1 cellular context compared by ENCODE assay signal in the genomic region with DNA sequence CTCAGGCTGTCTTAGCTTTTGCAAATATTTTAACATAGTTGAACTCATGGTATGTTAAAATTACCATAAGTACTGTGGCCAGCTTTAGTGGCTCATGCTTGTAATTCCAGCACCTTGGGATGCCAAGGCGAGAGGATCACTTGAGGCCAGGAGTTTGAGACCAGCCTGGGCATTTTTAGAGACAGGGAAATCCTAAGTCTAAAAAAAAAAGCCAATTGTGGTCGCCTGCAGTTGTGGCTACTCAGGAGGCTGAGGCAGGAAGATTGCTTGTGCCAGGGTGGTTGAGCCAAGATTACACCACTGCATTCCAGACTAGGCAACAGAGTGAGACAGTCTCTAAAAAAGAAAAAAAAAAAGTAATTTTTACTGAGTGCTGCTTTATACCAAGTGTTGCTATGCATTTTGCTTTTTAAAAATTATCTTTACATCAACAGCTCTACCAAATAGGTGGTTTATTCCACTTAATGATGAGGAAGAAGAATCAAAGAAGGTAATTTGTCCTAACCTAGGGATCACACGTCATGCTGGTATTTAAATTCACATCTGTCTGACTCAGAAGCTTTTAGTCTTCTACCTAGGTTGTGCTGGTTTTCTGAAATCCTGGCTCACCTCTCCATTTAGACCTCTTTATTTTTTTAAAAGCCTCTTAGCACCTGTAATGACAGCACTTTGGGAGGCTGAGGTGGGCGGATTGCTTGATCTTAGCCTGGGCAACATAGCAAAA.
TF ChIP-seq lines count a peak whose summit lies in the region.

No MANE protein-coding gene starts in this region.

TF ChIP-seq in WTC11, 78 proteins besides CTCF, POLR2A, EP300 and RAD21 (continued from another document):
- TF ChIP-seq, protein P1, sequence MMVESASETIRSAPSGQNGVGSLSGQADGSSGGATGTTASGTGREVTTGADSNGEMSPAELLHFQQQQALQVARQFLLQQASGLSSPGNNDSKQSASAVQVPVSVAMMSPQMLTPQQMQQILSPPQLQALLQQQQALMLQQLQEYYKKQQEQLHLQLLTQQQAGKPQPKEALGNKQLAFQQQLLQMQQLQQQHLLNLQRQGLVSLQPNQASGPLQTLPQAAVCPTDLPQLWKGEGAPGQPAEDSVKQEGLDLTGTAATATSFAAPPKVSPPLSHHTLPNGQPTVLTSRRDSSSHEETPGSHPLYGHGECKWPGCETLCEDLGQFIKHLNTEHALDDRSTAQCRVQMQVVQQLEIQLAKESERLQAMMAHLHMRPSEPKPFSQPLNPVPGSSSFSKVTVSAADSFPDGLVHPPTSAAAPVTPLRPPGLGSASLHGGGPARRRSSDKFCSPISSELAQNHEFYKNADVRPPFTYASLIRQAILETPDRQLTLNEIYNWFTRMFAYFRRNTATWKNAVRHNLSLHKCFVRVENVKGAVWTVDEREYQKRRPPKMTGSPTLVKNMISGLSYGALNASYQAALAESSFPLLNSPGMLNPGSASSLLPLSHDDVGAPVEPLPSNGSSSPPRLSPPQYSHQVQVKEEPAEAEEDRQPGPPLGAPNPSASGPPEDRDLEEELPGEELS (CRISPR knock-in tag; IDR thresholded peaks at IDR 0.05) = no peak
- TF ChIP-seq SOX15 (CRISPR knock-in tag; IDR thresholded peaks at IDR 0.05) (no peak), GRHL2 (CRISPR knock-in tag; IDR thresholded peaks at IDR 0.05; ENCODE audit: insufficient replicate concordance, severe bottlenecking) (no peak), NR2C2 (CRISPR knock-in tag; IDR thresholded peaks at IDR 0.05) (no peak), KAT7 (CRISPR knock-in tag; IDR thresholded peaks at IDR 0.05; ENCODE audit: borderline replicate concordance) (no peak), E2F4 (CRISPR knock-in tag; IDR thresholded peaks at IDR 0.05; ENCODE audit: borderline replicate concordance, low read depth) (no peak), EMX1 (CRISPR knock-in tag; IDR thresholded peaks at IDR 0.05) (no peak), E2F5 (CRISPR knock-in tag; IDR thresholded peaks at IDR 0.05) (no peak)
